8 cellular contexts compared by ENCODE assay signal in the genomic region with DNA sequence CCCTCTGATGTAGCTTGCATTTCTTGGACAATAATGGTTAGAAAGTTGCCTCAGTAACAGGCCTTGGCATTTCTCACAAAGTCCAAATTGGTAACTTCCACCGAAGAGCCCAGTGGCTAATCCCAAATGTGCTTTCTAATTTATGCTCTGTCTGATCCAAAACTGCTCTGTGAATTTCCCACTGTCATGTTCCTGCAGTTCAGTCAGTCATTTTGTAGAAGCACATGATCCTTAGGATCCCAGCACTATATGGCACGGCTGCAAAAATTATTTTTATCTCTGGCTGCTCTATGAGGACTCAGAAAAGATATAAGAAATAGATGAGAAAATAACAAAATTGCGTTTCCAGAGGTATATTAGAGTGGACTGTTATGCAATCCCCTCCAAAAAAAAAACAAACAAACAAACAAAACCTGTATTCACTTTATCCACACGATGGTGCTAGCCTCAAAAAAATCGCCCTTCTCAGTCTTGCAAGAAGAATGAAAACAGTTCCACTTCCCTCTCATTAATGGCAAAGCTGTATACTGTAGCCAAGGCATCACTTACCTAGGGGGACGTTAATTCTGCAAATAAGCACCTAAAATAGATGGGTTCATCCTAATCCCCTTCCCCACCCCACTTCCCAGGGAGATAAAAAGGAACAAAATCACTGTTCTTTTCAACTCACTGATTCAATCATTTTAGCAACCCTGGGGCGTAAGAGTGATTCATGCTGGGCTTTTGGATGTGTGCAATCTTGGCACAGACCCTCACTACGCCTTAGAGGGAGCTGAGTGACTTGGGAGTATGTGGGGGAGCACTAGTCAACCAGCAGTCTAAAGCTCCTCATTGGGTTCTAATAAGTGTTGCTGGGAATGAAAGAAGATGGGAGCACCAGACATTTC.
DNase-seq lines count a peak whose midpoint lies in the region; ATAC-seq and TF ChIP-seq lines count a peak whose summit lies in the region.

No MANE protein-coding gene starts in this region.

- no peaks in the 10 kb centered on the region for H3K36me3 Mint-ChIP-seq in neural progenitor cell

- no peak overlapping the region for H3K27ac ChIP-seq in neural progenitor cell

- no peak overlapping the region for H3K4me2 ChIP-seq in neural progenitor cell

- H3K27me3 Mint-ChIP-seq in neural progenitor cell (ENCODE audit: insufficient read depth, low read depth), result peaks cover 2% of the 10 kb centered on the region
- peaks cover 52% of the 10 kb centered on the region for H3K27me3 Mint-ChIP-seq in stimulated activated naive CD8-positive, alpha-beta T cell treated with anti-CD3 and anti-CD28 coated beads, Interleukin-15, amount 100 ng/mL, for 72 hours

- H3K4me1 Mint-ChIP-seq in neural progenitor cell, result peaks cover 19% of the 10 kb centered on the region
- no peaks in the 10 kb centered on the region for H3K4me1 Mint-ChIP-seq in stimulated activated naive CD8-positive, alpha-beta T cell treated with anti-CD3 and anti-CD28 coated beads, Interleukin-15, amount 100 ng/mL, for 72 hours

- peaks cover 6% of the 10 kb centered on the region for H3F3A ChIP-seq in neural progenitor cell (ENCODE audit: low read depth)

- H3K79me2 ChIP-seq in neural progenitor cell (ENCODE audit: low read depth), result no peaks in the 10 kb centered on the region

- H3K9me3 ChIP-seq in neural progenitor cell (ENCODE audit: low read depth), result no peaks in the 10 kb centered on the region

- no peak overlapping the region for H3K4me3 ChIP-seq in neural progenitor cell

- no peaks in the 10 kb centered on the region for H3K36me3 ChIP-seq in neural progenitor cell

- in situ Hi-C loops in SK-MEL-5 (cut with HindIII; ENCODE audit: low pct_unique_long_range_greater_than_20kb, low sequenced_read_pairs), result no loop called here

- DNase-seq in AG08395 (ENCODE audit: low spot score) (peak; percentile 63), HS-27A (ENCODE audit: low read depth) (peak; percentile 19), SK-MEL-5 (ENCODE audit: low read depth, low spot score) (peak; percentile 78), fibroblast of gingiva (ENCODE audit: low read depth) (peak; percentile 56), neural progenitor cell (ENCODE audit: low spot score) (peak; percentile 80), mesenteric fat pad (ENCODE audit: low spot score) (no peak)
- DNase-seq in stimulated activated naive CD8-positive, alpha-beta T cell treated with anti-CD3 and anti-CD28 coated beads, Interleukin-15, amount 100 ng/mL, for 72 hours, result no peak

- no peaks in the 10 kb centered on the region for H4K20me1 ChIP-seq in neural progenitor cell (ENCODE audit: low read depth)

- H3K27me3 ChIP-seq in neural progenitor cell, result no peaks in the 10 kb centered on the region

- peak overlapping the region; percentile 74 for H2AFZ ChIP-seq in neural progenitor cell (replicated peaks)

- ATAC-seq in GM18502 (IDR thresholded peaks at IDR 0.05; ENCODE audit: poor library complexity, unreplicated experiment), result peak; percentile 69
- no peak for ATAC-seq in stimulated activated naive CD8-positive, alpha-beta T cell treated with anti-CD3 and anti-CD28 coated beads, Interleukin-15, amount 100 ng/mL, for 72 hours

- H3K4me3 Mint-ChIP-seq in neural progenitor cell, result no peak overlapping the region
- no peak overlapping the region for H3K4me3 Mint-ChIP-seq in stimulated activated naive CD8-positive, alpha-beta T cell treated with anti-CD3 and anti-CD28 coated beads, Interleukin-15, amount 100 ng/mL, for 72 hours

- TF ChIP-seq CTCF in neural progenitor cell (IDR thresholded peaks at IDR 0.05), result peak; percentile 80

- peaks cover 4% of the 10 kb centered on the region for H3K9me3 Mint-ChIP-seq in neural progenitor cell
- H3K9me3 Mint-ChIP-seq in stimulated activated naive CD8-positive, alpha-beta T cell treated with anti-CD3 and anti-CD28 coated beads, Interleukin-15, amount 100 ng/mL, for 72 hours, result peaks cover 0 to 4% of the 10 kb centered on the region in 2 donors

- H3K4me1 ChIP-seq in neural progenitor cell, result peaks cover 6% of the 10 kb centered on the region

- no peak overlapping the region for H3K9ac ChIP-seq in neural progenitor cell

- H3K27ac Mint-ChIP-seq in neural progenitor cell, result peak overlapping the region; percentile 26
- peak overlapping the region in 1 of 2 donors; percentile 62 for H3K27ac Mint-ChIP-seq in stimulated activated naive CD8-positive, alpha-beta T cell treated with anti-CD3 and anti-CD28 coated beads, Interleukin-15, amount 100 ng/mL, for 72 hours

Comparison
In these comparisons a context has a peak if more than half of its experiments do, and no peak if none do; other contexts are left out.
1. DNase-seq: peak in AG08395 (single experiment), HS-27A (single experiment), SK-MEL-5 (single experiment), fibroblast of gingiva (single experiment) and neural progenitor cell (single experiment); none in mesenteric fat pad (single experiment) and stimulated activated naive CD8-positive, alpha-beta T cell treated with anti-CD3 and anti-CD28 coated beads, Interleukin-15, amount 100 ng/mL, for 72 hours (0 of 2).